In the genomic region with DNA sequence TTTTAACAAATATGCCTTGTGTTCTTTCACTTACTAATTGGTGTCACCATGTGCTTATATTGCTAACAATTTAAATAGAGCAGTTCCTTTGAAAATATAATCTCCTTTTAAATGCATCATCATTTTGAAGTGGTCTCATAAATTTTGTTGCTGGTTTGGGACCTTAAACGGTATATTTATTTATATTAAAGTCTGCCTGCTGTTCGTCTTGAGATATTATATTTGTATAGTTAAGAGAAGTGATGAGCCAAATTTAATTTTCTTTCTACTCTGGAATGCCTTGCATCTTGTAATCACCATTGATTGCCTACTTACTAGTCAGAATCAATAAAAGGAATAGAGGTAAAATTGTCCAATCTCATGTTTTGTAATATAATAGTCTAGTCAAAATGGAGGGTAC, we compare ENCODE assay signal across 31 cellular contexts.
"Had no signal": no experiment of that assay in that cellular context is flagged by ENCODE, and none has a peak within 500 bp of the region (broad histone marks: within the 10 kb centered on the region; RNA-seq: fewer than 3 reads in every experiment).

No MANE protein-coding gene starts in this region.

- H3K4me1 ChIP-seq: adrenal gland, body of pancreas, breast epithelium had no signal

- H3K27me3 ChIP-seq: adrenal gland, body of pancreas, brain microvascular endothelial cell, breast epithelium had no signal

- H3K9me3 ChIP-seq: adrenal gland had no signal

- ATAC-seq: activated CD8-positive, alpha-beta T cell treated with anti-CD3 and anti-CD28 coated beads for 36 hours; activated naive CD4-positive, alpha-beta T cell treated with anti-CD3 and anti-CD28 coated beads, Interleukin-2, amount 50 U/mL, for 72 hours; activated T-cell treated with anti-CD3 and anti-CD28 coated beads, Interleukin-2, amount 50 U/mL, for 4 hours; activated T-cell treated with anti-CD3 and anti-CD28 coated beads, Interleukin-2, amount 50 U/mL, for 72 hours; activated T-helper 17 cell treated with anti-CD3 and anti-CD28 coated beads, Interleukin-2, amount 50 U/mL, for 72 hours; body of pancreas had no signal

- H3K36me3 ChIP-seq: adrenal gland, brain microvascular endothelial cell, breast epithelium had no signal

- H3K27ac ChIP-seq: adrenal gland, body of pancreas, brain microvascular endothelial cell, breast epithelium, VCaP had no signal

- H3K4me3 ChIP-seq: adrenal gland, body of pancreas, breast epithelium had no signal

- DNase-seq: activated B cell treated with CpG ODN at 0.5 μM for 24 hours; activated CD4-positive, alpha-beta memory T cell treated with anti-CD3 and anti-CD28 coated beads for 36 hours; activated CD4-positive, alpha-beta T cell treated with anti-CD3 and anti-CD28 coated beads for 4 hours; activated CD4-positive, alpha-beta T cell treated with anti-CD3 and anti-CD28 coated beads, Interleukin-2, amount 10 ng/mL, durations not matched to agents 24 days and 14 days; activated CD4-positive, alpha-beta T cell treated with anti-CD3 and anti-CD28 coated beads, Interleukin-2, amount 50 U/mL, for 1 hour; activated CD4-positive, alpha-beta T cell treated with anti-CD3 and anti-CD28 coated beads, Interleukin-2, amount 50 U/mL, for 4 hours; activated CD4-positive, CD25-positive, alpha-beta regulatory T cell treated with anti-CD3 and anti-CD28 coated beads, Interleukin-2, amount 50 U/mL, for 72 hours; activated CD8-positive, alpha-beta memory T cell treated with anti-CD3 and anti-CD28 coated beads, Interleukin-2, amount 50 U/mL, for 4 hours; activated CD8-positive, alpha-beta T cell treated with anti-CD3 and anti-CD28 coated beads for 36 hours; activated effector memory CD4-positive, alpha-beta T cell treated with anti-CD3 and anti-CD28 coated beads, Interleukin-2, amount 50 U/mL, for 16 hours; activated gamma-delta T cell treated with Interleukin-2 at 50 U/mL for 16 hours; activated naive CD4-positive, alpha-beta T cell; activated naive CD4-positive, alpha-beta T cell treated with anti-CD3 and anti-CD28 coated beads for 36 hours; activated naive CD4-positive, alpha-beta T cell treated with anti-CD3 and anti-CD28 coated beads, Interleukin-2, amount 50 U/mL, for 16 hours; activated naive CD8-positive, alpha-beta T cell treated with anti-CD3 and anti-CD28 coated beads for 36 hours; activated T-cell treated with anti-CD3 and anti-CD28 coated beads for 4 hours; activated T-cell treated with anti-CD3 and anti-CD28 coated beads, Interleukin-2, amount 50 U/mL, for 1 hour; activated T-cell treated with anti-CD3 and anti-CD28 coated beads, Interleukin-2, amount 50 U/mL, for 4 hours; activated T-cell treated with anti-CD3 and anti-CD28 coated beads, Interleukin-2, amount 50 U/mL, for 72 hours; adrenal gland; amniotic stem cell; aorta; body of pancreas; brain microvascular endothelial cell; central memory CD4-positive, alpha-beta T cell; T-helper 2 cell; T-helper 9 cell had no signal
